In the genomic region with DNA sequence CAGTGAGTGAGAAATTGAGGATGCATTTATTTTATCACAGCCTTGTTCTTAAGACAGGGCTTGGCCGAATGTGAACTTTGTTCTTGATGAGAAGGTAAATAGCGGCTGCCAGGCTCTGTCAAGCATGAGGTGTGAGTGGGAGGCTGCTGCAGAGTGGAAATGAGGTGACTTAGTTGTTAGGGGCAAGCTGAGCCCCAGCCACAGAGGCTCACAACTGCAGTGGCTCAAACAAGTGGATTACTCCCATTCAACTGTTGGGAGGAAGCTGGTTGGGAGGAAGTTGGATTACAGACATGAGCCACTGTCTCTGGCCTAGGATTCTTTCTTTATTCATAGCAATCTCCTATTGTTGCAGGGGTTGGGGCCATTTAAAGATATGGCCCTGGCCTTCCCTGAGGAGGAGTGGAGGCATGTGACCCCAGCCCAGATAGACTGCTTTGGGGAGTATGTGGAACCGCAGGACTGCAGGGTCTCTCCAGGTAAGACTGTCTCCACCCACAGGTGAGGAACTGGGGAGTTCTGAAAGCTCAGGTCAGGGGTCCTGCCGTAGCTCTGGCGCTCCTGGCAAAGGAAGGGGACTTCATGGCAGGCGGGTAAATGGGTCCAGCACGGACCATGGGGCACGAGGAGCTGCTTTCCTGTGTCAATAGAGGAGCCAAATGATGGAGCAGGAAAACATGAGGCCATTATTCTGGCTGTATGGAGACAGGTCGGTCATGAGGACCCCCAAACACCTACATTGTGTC, we compare ENCODE assay signal across 10 cellular contexts. TPM values are rescaled to one million over a fixed set of nuclear protein-coding genes. Genes with fewer than 3 reads are reported as not detected.
DNase-seq lines count a peak whose midpoint lies in the region; ATAC-seq and TF ChIP-seq lines count a peak whose summit lies in the region.
"Had no signal": no experiment of that assay in that cellular context is flagged by ENCODE, and none has a peak within 500 bp of the region (broad histone marks: within the 10 kb centered on the region; RNA-seq: fewer than 3 reads in every experiment).

No MANE protein-coding gene starts in this region.

- H3K36me3 ChIP-seq in mammary epithelial cell (ENCODE audit: insufficient read depth, low read length) (peaks cover 40% of the 10 kb centered on the region), spleen (peaks cover 6 to 100% (median 100%) of the 10 kb centered on the region in 6 donors), colonic mucosa (peaks cover 13% of the 10 kb centered on the region)

- DNase-seq in HFFc6, result no peak
- DNase-seq in T-helper 17 cell, result no peak
- DNase-seq in mammary epithelial cell, result no peak
- DNase-seq in spleen, result no peak
- no peak for DNase-seq in HK-2 (ENCODE audit: unreplicated experiment)
- DNase-seq in colonic mucosa, result no peak
- DNase-seq: NCI-H1694 treated with DMSO at 0.1 percent for 48 hours had no signal

- in situ Hi-C loops in mammary epithelial cell (cut with MboI; ENCODE audit: low sequenced_read_pairs in 2 of 2), result no loop called here

- TF ChIP-seq POLR2A in spleen (IDR thresholded peaks at IDR 0.05), result no peak

- no peaks in the 10 kb centered on the region for H4K20me1 ChIP-seq in mammary epithelial cell (ENCODE audit: insufficient read depth, low read length)

- CTCF ChIA-PET in mammary epithelial cell (lab: Charles Lee; ENCODE audit: low non-redundant PET), result no interaction called here

- ATAC-seq in T-helper 17 cell (peak; percentile 30), GM18511 (IDR thresholded peaks at IDR 0.05; ENCODE audit: unreplicated experiment) (no peak), GM19463 (IDR thresholded peaks at IDR 0.05; ENCODE audit: unreplicated experiment) (no peak)

- peak overlapping the region; percentile 71 for H3K27ac ChIP-seq in mammary epithelial cell (ENCODE audit: insufficient read depth, low read depth, low read length)
- H3K27ac ChIP-seq in spleen, result peak overlapping the region in 6 of 8 donors; percentile 24 to 80 (median 66)
- H3K27ac ChIP-seq in colonic mucosa, result no peak overlapping the region
- H3K27ac ChIP-seq: BLaER1 treated with 17β-estradiol and CSF1 and Interleukin-3, amounts not matched to agents 10 nM and 100 nM had no signal

- TF ChIP-seq CTCF in HFFc6 (IDR thresholded peaks at IDR 0.05), result no peak
- TF ChIP-seq CTCF in mammary epithelial cell (conservative IDR thresholded peaks at IDR 0.05 in 1 of 2, IDR thresholded peaks at IDR 0.05 in 1 of 2; ENCODE audit: extremely low read depth in 1 of 2, insufficient read depth in 1 of 2, low read depth in 1 of 2, low read length in 2 of 2), result no peak
- TF ChIP-seq CTCF in spleen (IDR thresholded peaks at IDR 0.05 in 8 of 11, conservative IDR thresholded peaks at IDR 0.05 in 3 of 11), result no peak
- TF ChIP-seq CTCF in colonic mucosa (IDR thresholded peaks at IDR 0.05), result no peak

- no peaks in the 10 kb centered on the region for H3K9me3 Mint-ChIP-seq in HFFc6

- H3K36me3 Mint-ChIP-seq in HFFc6 (ENCODE audit: low read depth) (peaks cover 63% of the 10 kb centered on the region), T-helper 17 cell (ENCODE audit: low read depth) (peaks cover 17% of the 10 kb centered on the region)

- H3K4me1 Mint-ChIP-seq in HFFc6 (ENCODE audit: low read depth) (peaks cover 39% of the 10 kb centered on the region), T-helper 17 cell (peaks cover 46% of the 10 kb centered on the region)

- no peaks in the 10 kb centered on the region for H3K9me3 ChIP-seq in T-helper 17 cell (ENCODE audit: control insufficient read depth, low read length, poor library complexity, severe bottlenecking)
- H3K9me3 ChIP-seq in mammary epithelial cell (replicated peaks; ENCODE audit: insufficient read depth, low read length), result no peaks in the 10 kb centered on the region
- no peaks in the 10 kb centered on the region for H3K9me3 ChIP-seq in spleen
- no peaks in the 10 kb centered on the region for H3K9me3 ChIP-seq in colonic mucosa
- H3K9me3 ChIP-seq: BLaER1 treated with 17β-estradiol and CSF1 and Interleukin-3, amounts not matched to agents 10 nM and 100 nM had no signal

- no TSS peak for BruUV-seq in mammary epithelial cell (replicated peaks; lab: Mats Ljungman, UMichigan)

- intact Hi-C loops in mammary epithelial cell (cut with micrococcal nuclease) (no loop called here), spleen (cut with DNase I; ENCODE audit: low total_unique reads) (no loop called here), colonic mucosa (cut with DNase I) (no loop called here)

- dilution Hi-C loops in mammary epithelial cell (cut with HindIII; ENCODE audit: low sequenced_read_pairs), result no loop called here

- H3K4me3 ChIP-seq in mammary epithelial cell (replicated peaks in 1 of 3; ENCODE audit: insufficient read depth in 1 of 3, low read depth in 2 of 3, low read length in 3 of 3), result no peak overlapping the region
- peak overlapping the region in 1 of 8 donors; percentile 30 for H3K4me3 ChIP-seq in spleen
- H3K4me3 ChIP-seq in colonic mucosa, result no peak overlapping the region
- H3K4me3 ChIP-seq: BLaER1 treated with 17β-estradiol and CSF1 and Interleukin-3, amounts not matched to agents 10 nM and 100 nM had no signal

- H3K27me3 ChIP-seq in mammary epithelial cell (ENCODE audit: insufficient read depth, low read length), result no peaks in the 10 kb centered on the region
- no peaks in the 10 kb centered on the region for H3K27me3 ChIP-seq in spleen (replicated peaks in 1 of 7)
- H3K27me3 ChIP-seq in colonic mucosa, result no peaks in the 10 kb centered on the region
- H3K27me3 ChIP-seq: BLaER1 treated with 17β-estradiol and CSF1 and Interleukin-3, amounts not matched to agents 10 nM and 100 nM had no signal

- H3K9ac ChIP-seq in mammary epithelial cell (ENCODE audit: insufficient read depth, low read length) (no peak overlapping the region), colonic mucosa (ENCODE audit: low read depth in 2 of 2, low read length in 2 of 2) (no peak overlapping the region)
- H3K9ac ChIP-seq: BLaER1 treated with 17β-estradiol and CSF1 and Interleukin-3, amounts not matched to agents 10 nM and 100 nM had no signal

- H3K27ac Mint-ChIP-seq in HFFc6 (0 out of 2 replicates have a peak overlapping the region, but pooled peaks have one; percentile 76), T-helper 17 cell (peak overlapping the region; percentile 96)

- no peak overlapping the region for H2AFZ ChIP-seq in mammary epithelial cell (ENCODE audit: low read depth, low read length)

- H3K4me2 ChIP-seq in mammary epithelial cell (ENCODE audit: insufficient read depth, low read depth, low read length), result peak overlapping the region; percentile 34
- H3K4me2 ChIP-seq: BLaER1 treated with 17β-estradiol and CSF1 and Interleukin-3, amounts not matched to agents 10 nM and 100 nM had no signal

- H3K4me3 Mint-ChIP-seq in HFFc6 (peak overlapping the region; percentile 40; the same call in 1 of the 2 replicates), T-helper 17 cell (peak overlapping the region; percentile 94)

- H3K4me1 ChIP-seq in mammary epithelial cell (ENCODE audit: insufficient read depth, low read length), result peaks cover 35% of the 10 kb centered on the region
- peaks cover 4 to 66% (median 21%) of the 10 kb centered on the region in 6 donors for H3K4me1 ChIP-seq in spleen
- no peaks in the 10 kb centered on the region for H3K4me1 ChIP-seq in colonic mucosa

- H3K27me3 Mint-ChIP-seq in HFFc6 (ENCODE audit: insufficient read depth) (no peaks in the 10 kb centered on the region; the same call in 1 of the 2 replicates), T-helper 17 cell (no peaks in the 10 kb centered on the region)

- WGBS in mammary epithelial cell (ENCODE audit: low coverage, missing lambda C conversion rate), result 76% methylated on average over 9 of the region's 9 CpGs
- WGBS in spleen, 5 donors, result 70 to 81% (median 80%) methylated on average over 8 to 9 of the region's 9 CpGs

- H3K79me2 ChIP-seq in mammary epithelial cell (ENCODE audit: insufficient read depth, low read length), result peaks cover 63% of the 10 kb centered on the region

RNA-seq across cellular contexts. Expression of gene ZSCAN25, which starts 7.1 kb away (rescaled TPM):
- 10 to 100 TPM in 3 of 6 experiments, 1 to 10 TPM in 3; 9.3 to 12.6 (median 9.9) TPM for total RNA-seq in HFFc6 (2021; fragmentation: NEBNext Ultra II Directional; extraction: Animal tissue kit (Norgen Biotek cat#: 25700))
- 10 to 100 TPM; 29.8 to 34.4 TPM for total RNA-seq in T-helper 17 cell
- 10 to 100 TPM; 18.8 to 24.2 TPM for total RNA-seq in mammary epithelial cell
- 8.9 TPM for polyA plus RNA-seq in mammary epithelial cell
- polyA minus RNA-seq in mammary epithelial cell, result 39.9 TPM
- 10 to 100 TPM; 18.7 to 30.8 (median 26.4) TPM for total RNA-seq in spleen
- 1 to 10 TPM; 3.8 to 7.2 (median 4.2) TPM for polyA plus RNA-seq in spleen
- 10 to 100 TPM; 10.4 to 20.2 TPM for total RNA-seq in colonic mucosa

RNA-seq across cellular contexts. Expression of gene TMEM225B, which starts 25.8 kb away (rescaled TPM):
- 1 to 10 TPM in 1 of 6 experiments, under 1 TPM in 5; 0.24 to 1.4 (median 0.52) TPM for total RNA-seq in HFFc6 (2021; fragmentation: NEBNext Ultra II Directional; extraction: Animal tissue kit (Norgen Biotek cat#: 25700))
- total RNA-seq in T-helper 17 cell (1 to 10 TPM in 1 of 2 donors, under 1 TPM in 1; 0.96 to 1.4 TPM), mammary epithelial cell (not detected), spleen (1 to 10 TPM in 2 of 7 donors, under 1 TPM in 3, not detected in 2; 0.43 to 1.4 (median 0.77) TPM), colonic mucosa (under 1 TPM in 1 of 2 donors, not detected in 1; 0.74 TPM)
- polyA plus RNA-seq in mammary epithelial cell (not detected), spleen (1 to 10 TPM in 2 of 3 donors, under 1 TPM in 1; 0.91 to 1.6 (median 1.3) TPM)
- not detected for polyA minus RNA-seq in mammary epithelial cell

RNA-seq across cellular contexts. Expression of gene CYP3A5, which starts 55.9 kb away (rescaled TPM):
- total RNA-seq in HFFc6 (2021; fragmentation: NEBNext Ultra II Directional; extraction: Animal tissue kit (Norgen Biotek cat#: 25700)), result 1 to 10 TPM in 2 of 6 experiments, under 1 TPM in 4; 0.30 to 1.8 (median 0.48) TPM
- total RNA-seq in T-helper 17 cell (under 1 TPM in 1 of 2 donors, not detected in 1; 0.20 TPM), mammary epithelial cell (not detected), spleen (not detected), colonic mucosa (100 to 1,000 TPM in 1 of 2 donors, 10 to 100 TPM in 1; 52.6 to 112 TPM)
- polyA plus RNA-seq in mammary epithelial cell (0.06 TPM), spleen (under 1 TPM in 2 of 3 donors, not detected in 1; 0.09 to 0.10 TPM)
- not detected for polyA minus RNA-seq in mammary epithelial cell

Comparison
In these comparisons a context has a peak if more than half of its experiments do, and no peak if none do; other contexts are left out.
1. RNA of gene CYP3A5, which starts 55.9 kb away (total RNA-seq): 52.6 to 112 TPM in colonic mucosa; 0.30 to 1.8 TPM in HFFc6, 0.20 TPM in T-helper 17 cell, not detected in mammary epithelial cell and not detected in spleen; every median in the first group is over 10 times any median in the second.